Comparison of ENCODE assay signal across 8 cellular contexts in genomic region chr16:67967956-67968439, GRCh38. TPM values are rescaled to one million over a fixed set of nuclear protein-coding genes. Genes with fewer than 3 reads are reported as not detected.
DNase-seq lines count a peak whose midpoint lies in the region; ATAC-seq and TF ChIP-seq lines count a peak whose summit lies in the region.

No MANE protein-coding gene starts in this region.

- no peak for TF ChIP-seq CTCF in Calu3 (IDR thresholded peaks at IDR 0.05; ENCODE audit: unreplicated experiment)

- intact Hi-C loops in Calu3 (cut with micrococcal nuclease; ENCODE audit: unreplicated experiment): no loop called here

- 1% methylated on average over 34 to 50 of the region's 50 CpGs for WGBS in esophagus, 2 donors

- H3K4me1 Mint-ChIP-seq in Calu3 (ENCODE audit: low read depth, unreplicated experiment) (peaks cover 23% of the 10 kb centered on the region), naive B cell (peaks cover 24 to 44% (median 32%) of the 10 kb centered on the region in 3 donors)

- peak overlapping the region; percentile 64 for H3K27ac ChIP-seq in HUES48 (ENCODE audit: low read depth, low read length)
- H3K27ac ChIP-seq in esophagus (ENCODE audit: low read depth in 2 of 2, low read length in 1 of 2): peak overlapping the region; percentile 95

- ATAC-seq in GM21390 (IDR thresholded peaks at IDR 0.05; ENCODE audit: unreplicated experiment) (peak; percentile 38), naive B cell (ENCODE audit: low read depth in 2 of 2) (peak; percentile 15 to 25)

- CTCF ChIA-PET in Calu3 (lab: Charles Lee): no interaction called here

- H3K4me3 Mint-ChIP-seq in Calu3 (ENCODE audit: low read depth, unreplicated experiment) (peak overlapping the region; percentile 85), naive B cell (peak overlapping the region; percentile 84 to 98 (median 92))

- H3K9me3 ChIP-seq in HUES48 (ENCODE audit: control insufficient read depth, insufficient read depth, low read length) (no peaks in the 10 kb centered on the region), esophagus (ENCODE audit: control insufficient read depth in 2 of 2, insufficient read depth in 1 of 2, low read depth in 1 of 2, low read length in 1 of 2) (no peaks in the 10 kb centered on the region)

- no peaks in the 10 kb centered on the region for H3K9me3 Mint-ChIP-seq in Calu3 (ENCODE audit: low read depth, unreplicated experiment)
- H3K9me3 Mint-ChIP-seq in naive B cell: no peaks in the 10 kb centered on the region

- no peaks in the 10 kb centered on the region for H3K27me3 ChIP-seq in HUES48 (ENCODE audit: control insufficient read depth, insufficient read depth, low read length)
- no peaks in the 10 kb centered on the region for H3K27me3 ChIP-seq in esophagus (ENCODE audit: control insufficient read depth in 1 of 2, insufficient read depth in 2 of 2, low read length in 2 of 2)

- DNase-seq in Calu3 (peak; percentile 40), naive B cell (peak; percentile 38), SHP77 treated with DMSO at 0.1 percent for 48 hours (lab: John Stamatoyannopoulos, UW) (no peak), anterior cingulate cortex (lab: John Stamatoyannopoulos, UW) (no peak)
- peak; percentile 36 to 52 for DNase-seq in activated CD4-positive, alpha-beta T cell treated with anti-CD3 and anti-CD28 coated beads, Interleukin-2, amount 50 U/mL, for 48 hours

- H3K4me1 ChIP-seq in HUES48 (ENCODE audit: control insufficient read depth, insufficient read depth, low read length) (peaks cover 19% of the 10 kb centered on the region), esophagus (ENCODE audit: control insufficient read depth in 2 of 2, insufficient read depth in 2 of 2, low read length in 1 of 2) (peaks cover 10 to 20% of the 10 kb centered on the region in 2 donors)

- H3K36me3 ChIP-seq in HUES48 (ENCODE audit: control insufficient read depth, insufficient read depth, low read length) (peaks cover 7% of the 10 kb centered on the region), esophagus (ENCODE audit: control insufficient read depth in 2 of 2, insufficient read depth in 2 of 2, low read length in 1 of 2) (peaks cover 0 to 3% of the 10 kb centered on the region in 2 donors)

- peaks cover 36% of the 10 kb centered on the region for H3K36me3 Mint-ChIP-seq in Calu3 (ENCODE audit: insufficient read depth, unreplicated experiment)
- peaks cover 0 to 2% of the 10 kb centered on the region in 2 donors for H3K36me3 Mint-ChIP-seq in naive B cell

- peak overlapping the region; percentile 39 for H3K9ac ChIP-seq in HUES48 (ENCODE audit: low read depth, low read length)

- BruUV-seq in Calu3 (replicated peaks; lab: Mats Ljungman, UMichigan): no TSS peak

- H3K27me3 Mint-ChIP-seq in Calu3 (ENCODE audit: unreplicated experiment): no peaks in the 10 kb centered on the region
- no peaks in the 10 kb centered on the region for H3K27me3 Mint-ChIP-seq in naive B cell

- H3K4me3 ChIP-seq in HUES48 (ENCODE audit: low read depth, low read length): peak overlapping the region; percentile 76
- H3K4me3 ChIP-seq in esophagus (ENCODE audit: low read depth in 1 of 2, low read length in 2 of 2): peak overlapping the region; percentile 69 to 82

- H3K27ac Mint-ChIP-seq in Calu3 (ENCODE audit: unreplicated experiment) (peak overlapping the region; percentile 45), naive B cell (peak overlapping the region; percentile 7 to 95 (median 90))

RNA-seq across cellular contexts. Expression of gene SLC12A4, which starts 0.4 kb away (rescaled TPM):
- total RNA-seq in Calu3 (2022): 31.7 and 38.0 TPM in 2 replicates
- 10 to 100 TPM in 1 of 2 donors, 1 to 10 TPM in 1; 9.1 to 17.4 TPM for polyA plus RNA-seq in esophagus
- polyA plus RNA-seq in naive B cell (ENCODE audit: low read depth in 6 of 6): 1 to 10 TPM; 2.8 to 5.4 (median 3.7) TPM

RNA-seq across cellular contexts. Expression of gene DPEP3, which starts 12.3 kb away (rescaled TPM):
- total RNA-seq in Calu3 (2022): not detected in 2 replicates
- polyA plus RNA-seq in esophagus (under 1 TPM in 1 of 2 donors, not detected in 1; 0.01 TPM), naive B cell (ENCODE audit: low read depth in 6 of 6) (under 1 TPM in 4 of 6 donors, not detected in 2; 0.44 to 0.83 (median 0.55) TPM)

RNA-seq across cellular contexts. Expression of gene LCAT, which starts 24.1 kb away (rescaled TPM):
- 14.7 and 15.2 TPM in 2 replicates for total RNA-seq in Calu3 (2022)
- polyA plus RNA-seq in esophagus (10 to 100 TPM in 1 of 2 donors, 1 to 10 TPM in 1; 6.2 to 22.9 TPM), naive B cell (ENCODE audit: low read depth in 6 of 6) (1 to 10 TPM in 2 of 6 donors, under 1 TPM in 2, not detected in 2; 0.30 to 4.2 (median 0.93) TPM)

RNA-seq across cellular contexts. Expression of gene DPEP2, which starts 31.3 kb away (rescaled TPM):
- total RNA-seq in Calu3 (2022): not detected in 2 replicates
- polyA plus RNA-seq in esophagus: under 1 TPM; 0.41 to 0.57 TPM
- polyA plus RNA-seq in naive B cell (ENCODE audit: low read depth in 6 of 6): 100 to 1,000 TPM in 1 of 6 donors, 10 to 100 TPM in 5; 57.3 to 125 (median 75.1) TPM

RNA-seq across cellular contexts. Expression of gene PSMB10, which starts 31.3 kb away (rescaled TPM):
- total RNA-seq in Calu3 (2022): 79.3 and 103 TPM in 2 replicates
- polyA plus RNA-seq in esophagus (10 to 100 TPM; 39.5 to 54.8 TPM), naive B cell (ENCODE audit: low read depth in 6 of 6) (100 to 1,000 TPM; 398 to 770 (median 477) TPM)

Comparison
In these comparisons a context has a peak if more than half of its experiments do, and no peak if none do; other contexts are left out.
1. DNase-seq: peak in Calu3 (single experiment), activated CD4-positive, alpha-beta T cell treated with anti-CD3 and anti-CD28 coated beads, Interleukin-2, amount 50 U/mL, for 48 hours (2 of 2) and naive B cell (single experiment); none in SHP77 treated with DMSO at 0.1 percent for 48 hours (single experiment) and anterior cingulate cortex (0 of 58).